Comparison of ENCODE assay signal across 1 cellular context in genomic region chr20:53161473-53161872, GRCh38.
TF ChIP-seq lines count a peak whose summit lies in the region.

No MANE protein-coding gene starts in this region.

TF ChIP-seq in H1, 55 proteins besides CTCF, POLR2A, EP300 and RAD21 (continued from another document):
- TF ChIP-seq, protein P1, sequence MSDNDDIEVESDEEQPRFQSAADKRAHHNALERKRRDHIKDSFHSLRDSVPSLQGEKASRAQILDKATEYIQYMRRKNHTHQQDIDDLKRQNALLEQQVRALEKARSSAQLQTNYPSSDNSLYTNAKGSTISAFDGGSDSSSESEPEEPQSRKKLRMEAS (IDR thresholded peaks at IDR 0.05), result no peak
- TF ChIP-seq KDM1A (IDR thresholded peaks at IDR 0.05; ENCODE audit: borderline replicate concordance, low read length) (no peak), RNF2 (IDR thresholded peaks at IDR 0.05; ENCODE audit: borderline replicate concordance, low read depth, low read length, missing control alignments, poor library complexity, severe bottlenecking) (no peak), RBBP5 (IDR thresholded peaks at IDR 0.05; ENCODE audit: borderline replicate concordance, low read depth, low read length) (no peak)
- TF ChIP-seq, protein P2, sequence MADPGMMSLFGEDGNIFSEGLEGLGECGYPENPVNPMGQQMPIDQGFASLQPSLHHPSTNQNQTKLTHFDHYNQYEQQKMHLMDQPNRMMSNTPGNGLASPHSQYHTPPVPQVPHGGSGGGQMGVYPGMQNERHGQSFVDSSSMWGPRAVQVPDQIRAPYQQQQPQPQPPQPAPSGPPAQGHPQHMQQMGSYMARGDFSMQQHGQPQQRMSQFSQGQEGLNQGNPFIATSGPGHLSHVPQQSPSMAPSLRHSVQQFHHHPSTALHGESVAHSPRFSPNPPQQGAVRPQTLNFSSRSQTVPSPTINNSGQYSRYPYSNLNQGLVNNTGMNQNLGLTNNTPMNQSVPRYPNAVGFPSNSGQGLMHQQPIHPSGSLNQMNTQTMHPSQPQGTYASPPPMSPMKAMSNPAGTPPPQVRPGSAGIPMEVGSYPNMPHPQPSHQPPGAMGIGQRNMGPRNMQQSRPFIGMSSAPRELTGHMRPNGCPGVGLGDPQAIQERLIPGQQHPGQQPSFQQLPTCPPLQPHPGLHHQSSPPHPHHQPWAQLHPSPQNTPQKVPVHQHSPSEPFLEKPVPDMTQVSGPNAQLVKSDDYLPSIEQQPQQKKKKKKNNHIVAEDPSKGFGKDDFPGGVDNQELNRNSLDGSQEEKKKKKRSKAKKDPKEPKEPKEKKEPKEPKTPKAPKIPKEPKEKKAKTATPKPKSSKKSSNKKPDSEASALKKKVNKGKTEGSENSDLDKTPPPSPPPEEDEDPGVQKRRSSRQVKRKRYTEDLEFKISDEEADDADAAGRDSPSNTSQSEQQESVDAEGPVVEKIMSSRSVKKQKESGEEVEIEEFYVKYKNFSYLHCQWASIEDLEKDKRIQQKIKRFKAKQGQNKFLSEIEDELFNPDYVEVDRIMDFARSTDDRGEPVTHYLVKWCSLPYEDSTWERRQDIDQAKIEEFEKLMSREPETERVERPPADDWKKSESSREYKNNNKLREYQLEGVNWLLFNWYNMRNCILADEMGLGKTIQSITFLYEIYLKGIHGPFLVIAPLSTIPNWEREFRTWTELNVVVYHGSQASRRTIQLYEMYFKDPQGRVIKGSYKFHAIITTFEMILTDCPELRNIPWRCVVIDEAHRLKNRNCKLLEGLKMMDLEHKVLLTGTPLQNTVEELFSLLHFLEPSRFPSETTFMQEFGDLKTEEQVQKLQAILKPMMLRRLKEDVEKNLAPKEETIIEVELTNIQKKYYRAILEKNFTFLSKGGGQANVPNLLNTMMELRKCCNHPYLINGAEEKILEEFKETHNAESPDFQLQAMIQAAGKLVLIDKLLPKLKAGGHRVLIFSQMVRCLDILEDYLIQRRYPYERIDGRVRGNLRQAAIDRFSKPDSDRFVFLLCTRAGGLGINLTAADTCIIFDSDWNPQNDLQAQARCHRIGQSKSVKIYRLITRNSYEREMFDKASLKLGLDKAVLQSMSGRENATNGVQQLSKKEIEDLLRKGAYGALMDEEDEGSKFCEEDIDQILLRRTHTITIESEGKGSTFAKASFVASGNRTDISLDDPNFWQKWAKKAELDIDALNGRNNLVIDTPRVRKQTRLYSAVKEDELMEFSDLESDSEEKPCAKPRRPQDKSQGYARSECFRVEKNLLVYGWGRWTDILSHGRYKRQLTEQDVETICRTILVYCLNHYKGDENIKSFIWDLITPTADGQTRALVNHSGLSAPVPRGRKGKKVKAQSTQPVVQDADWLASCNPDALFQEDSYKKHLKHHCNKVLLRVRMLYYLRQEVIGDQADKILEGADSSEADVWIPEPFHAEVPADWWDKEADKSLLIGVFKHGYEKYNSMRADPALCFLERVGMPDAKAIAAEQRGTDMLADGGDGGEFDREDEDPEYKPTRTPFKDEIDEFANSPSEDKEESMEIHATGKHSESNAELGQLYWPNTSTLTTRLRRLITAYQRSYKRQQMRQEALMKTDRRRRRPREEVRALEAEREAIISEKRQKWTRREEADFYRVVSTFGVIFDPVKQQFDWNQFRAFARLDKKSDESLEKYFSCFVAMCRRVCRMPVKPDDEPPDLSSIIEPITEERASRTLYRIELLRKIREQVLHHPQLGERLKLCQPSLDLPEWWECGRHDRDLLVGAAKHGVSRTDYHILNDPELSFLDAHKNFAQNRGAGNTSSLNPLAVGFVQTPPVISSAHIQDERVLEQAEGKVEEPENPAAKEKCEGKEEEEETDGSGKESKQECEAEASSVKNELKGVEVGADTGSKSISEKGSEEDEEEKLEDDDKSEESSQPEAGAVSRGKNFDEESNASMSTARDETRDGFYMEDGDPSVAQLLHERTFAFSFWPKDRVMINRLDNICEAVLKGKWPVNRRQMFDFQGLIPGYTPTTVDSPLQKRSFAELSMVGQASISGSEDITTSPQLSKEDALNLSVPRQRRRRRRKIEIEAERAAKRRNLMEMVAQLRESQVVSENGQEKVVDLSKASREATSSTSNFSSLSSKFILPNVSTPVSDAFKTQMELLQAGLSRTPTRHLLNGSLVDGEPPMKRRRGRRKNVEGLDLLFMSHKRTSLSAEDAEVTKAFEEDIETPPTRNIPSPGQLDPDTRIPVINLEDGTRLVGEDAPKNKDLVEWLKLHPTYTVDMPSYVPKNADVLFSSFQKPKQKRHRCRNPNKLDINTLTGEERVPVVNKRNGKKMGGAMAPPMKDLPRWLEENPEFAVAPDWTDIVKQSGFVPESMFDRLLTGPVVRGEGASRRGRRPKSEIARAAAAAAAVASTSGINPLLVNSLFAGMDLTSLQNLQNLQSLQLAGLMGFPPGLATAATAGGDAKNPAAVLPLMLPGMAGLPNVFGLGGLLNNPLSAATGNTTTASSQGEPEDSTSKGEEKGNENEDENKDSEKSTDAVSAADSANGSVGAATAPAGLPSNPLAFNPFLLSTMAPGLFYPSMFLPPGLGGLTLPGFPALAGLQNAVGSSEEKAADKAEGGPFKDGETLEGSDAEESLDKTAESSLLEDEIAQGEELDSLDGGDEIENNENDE (IDR thresholded peaks at IDR 0.05; ENCODE audit: insufficient replicate concordance, low read length), result no peak
